Comparison of ENCODE assay signal across 11 cellular contexts in genomic region chr19:3007975-3008374, GRCh38. TPM values are rescaled to one million over a fixed set of nuclear protein-coding genes. Genes with fewer than 3 reads are reported as not detected.
DNase-seq lines count a peak whose midpoint lies in the region; TF ChIP-seq lines count a peak whose summit lies in the region.
"Had no signal": no experiment of that assay in that cellular context is flagged by ENCODE, and none has a peak within 500 bp of the region (broad histone marks: within the 10 kb centered on the region; RNA-seq: fewer than 3 reads in every experiment).

No MANE protein-coding gene starts in this region.

- TF ChIP-seq CTCF in GM12865 (IDR thresholded peaks at IDR 0.05; ENCODE audit: insufficient read depth, low read depth, low read length, missing control alignments) (no peak), RWPE1 (conservative IDR thresholded peaks at IDR 0.05; ENCODE audit: low read depth) (no peak), osteoblast (IDR thresholded peaks at IDR 0.05; ENCODE audit: extremely low read depth, low read depth, low read length) (no peak)

- H3K27me3 ChIP-seq in BLaER1 (no peaks in the 10 kb centered on the region), osteoblast (ENCODE audit: insufficient read depth, low read length) (no peaks in the 10 kb centered on the region)
- H3K27me3 ChIP-seq: BE2C had no signal

- no peaks in the 10 kb centered on the region for H3K79me2 ChIP-seq in osteoblast (ENCODE audit: insufficient read depth, low read length)

- H3K9me3 ChIP-seq in BLaER1: no peaks in the 10 kb centered on the region
- H3K9me3 ChIP-seq in osteoblast (ENCODE audit: low read depth, low read length): no peaks in the 10 kb centered on the region
- H3K9me3 ChIP-seq: BE2C, Caco-2 had no signal

- H3K4me1 ChIP-seq in BLaER1 (peaks cover 23% of the 10 kb centered on the region), osteoblast (ENCODE audit: insufficient read depth, low read length) (no peaks in the 10 kb centered on the region)
- H3K4me1 ChIP-seq: Caco-2 had no signal

- DNase-seq in GM12865 (ENCODE audit: low read depth) (peak; percentile 72), RWPE1 (ENCODE audit: low spot score) (no peak), osteoblast (ENCODE audit: insufficient read length, low spot score, missing footprints) (peak; percentile 26), DMS153 treated with DMSO at 0.1 percent for 48 hours (lab: John Stamatoyannopoulos, UW; ENCODE audit: unreplicated experiment) (no peak), NCI-H1092 (lab: John Stamatoyannopoulos, UW) (no peak), posterior cingulate gyrus (no peak)
- DNase-seq: BE2C; Caco-2; CD8-positive, alpha-beta memory T cell; GM23248 had no signal

- no peak overlapping the region; the same call in 1 of the 2 replicates for H3K9ac ChIP-seq in BLaER1
- H3K9ac ChIP-seq: GM23248 had no signal

- H2AFZ ChIP-seq in osteoblast (ENCODE audit: low read length): no peak overlapping the region
- H2AFZ ChIP-seq: GM23248 had no signal

- H3K4me2 ChIP-seq in BLaER1: peak overlapping the region; percentile 55
- H3K4me2 ChIP-seq in osteoblast (ENCODE audit: insufficient read depth, low read length): no peak overlapping the region

- POLR2A ChIA-PET in RWPE1 (lab: Yijun Ruan, JAX; ENCODE audit: low non-redundant PET): no interaction called here

- intact Hi-C loops in posterior cingulate gyrus (cut with DNase I): no loop called here

- H3K36me3 ChIP-seq in BLaER1 (no peaks in the 10 kb centered on the region), osteoblast (ENCODE audit: insufficient read depth, low read length) (no peaks in the 10 kb centered on the region)
- H3K36me3 ChIP-seq: BE2C had no signal

- H4K20me1 ChIP-seq in BLaER1 (no peaks in the 10 kb centered on the region), osteoblast (ENCODE audit: insufficient read depth, low read length) (no peaks in the 10 kb centered on the region)

- H3K4me3 ChIP-seq in BLaER1 (no peak overlapping the region), GM12865 (ENCODE audit: low read depth, low read length) (no peak overlapping the region), osteoblast (ENCODE audit: insufficient read depth, low read length) (no peak overlapping the region)
- H3K4me3 ChIP-seq: GM23248 had no signal

- CTCF ChIA-PET in RWPE1 (lab: Yijun Ruan, JAX): interaction anchor here (0.7 kb wide), 1 partner anchor 358 kb away, joined by 3 read pairs; no protein-coding TSS in a partner anchor

- H3K27ac ChIP-seq in BLaER1 (no peak overlapping the region), RWPE1 (peak overlapping the region; percentile 13), osteoblast (ENCODE audit: low read depth, low read length) (no peak overlapping the region)
- H3K27ac ChIP-seq: GM23248 had no signal

RNA-seq across cellular contexts. Expression of gene TLE2, which starts 21.1 kb away (rescaled TPM):
- total RNA-seq in osteoblast: 2.4 and 5.1 TPM in 2 replicates

RNA-seq across cellular contexts. Expression of gene TLE6, which starts 30.6 kb away (rescaled TPM):
- total RNA-seq in osteoblast: under 0.01 and 0.72 TPM in 2 replicates

RNA-seq across cellular contexts. Expression of gene TLE5, which starts 54.3 kb away (rescaled TPM):
- 209 and 211 TPM in 2 replicates for total RNA-seq in osteoblast

Comparison
In these comparisons a context has a peak if more than half of its experiments do, and no peak if none do; other contexts are left out.
1. DNase-seq: peak in GM12865 (single experiment) and osteoblast (single experiment); none in RWPE1 (single experiment), DMS153 treated with DMSO at 0.1 percent for 48 hours (single experiment), NCI-H1092 (single experiment) and posterior cingulate gyrus (0 of 10).